ENCODE assay signal across 29 cellular contexts in the genomic region with DNA sequence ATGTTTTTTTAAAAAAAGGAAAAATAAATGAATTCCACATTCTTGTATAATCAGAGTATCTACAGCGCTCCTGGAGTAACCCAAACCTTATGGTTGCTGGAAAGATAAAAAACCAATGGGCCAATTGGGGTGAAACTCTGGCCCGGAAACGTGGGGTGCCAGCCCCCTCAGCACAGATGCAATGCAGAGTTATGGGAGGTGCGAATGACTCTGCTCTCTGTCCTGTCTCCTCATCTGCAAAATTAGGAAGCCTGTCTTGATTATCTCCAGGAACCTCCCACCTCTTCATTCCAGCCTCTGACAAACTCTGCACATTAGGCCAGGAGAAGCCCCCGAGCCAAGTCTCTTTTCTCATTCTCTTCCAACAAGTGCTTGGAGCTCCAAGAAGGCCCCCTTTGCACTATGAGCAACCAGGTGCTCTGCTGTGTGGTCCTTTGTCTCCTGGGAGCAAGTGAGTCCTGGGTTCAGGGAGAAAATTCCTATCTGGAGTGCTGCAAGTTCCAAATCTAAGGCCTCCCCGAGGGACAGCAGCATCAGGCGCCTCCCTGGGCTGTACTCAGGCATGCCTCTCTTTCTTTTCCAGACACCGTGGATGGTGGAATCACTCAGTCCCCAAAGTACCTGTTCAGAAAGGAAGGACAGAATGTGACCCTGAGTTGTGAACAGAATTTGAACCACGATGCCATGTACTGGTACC.
DNase-seq lines count a peak whose midpoint lies in the region; ATAC-seq and TF ChIP-seq lines count a peak whose summit lies in the region.
"Had no signal": no experiment of that assay in that cellular context is flagged by ENCODE, and none has a peak within 500 bp of the region (broad histone marks: within the 10 kb centered on the region; RNA-seq: fewer than 3 reads in every experiment).

No MANE protein-coding gene starts in this region.

- no peak overlapping the region for H3K4me3 ChIP-seq in CD8-positive, alpha-beta T cell (ENCODE audit: low read depth, low read length)
- H3K4me3 ChIP-seq in mesenchymal stem cell (ENCODE audit: insufficient read depth in 1 of 2, low read depth in 1 of 2, low read length in 2 of 2) (no peak overlapping the region), right cardiac atrium (ENCODE audit: low read length) (no peak overlapping the region)
- H3K4me3 ChIP-seq: A549, ascending aorta, cardiac muscle cell, coronary artery, heart left ventricle had no signal

- no peak overlapping the region for H4K8ac ChIP-seq in mesenchymal stem cell (ENCODE audit: low read length)

- H2BK5ac ChIP-seq in mesenchymal stem cell (ENCODE audit: low read depth, low read length, poor library complexity, severe bottlenecking): no peak overlapping the region

- no peak overlapping the region for H3K4ac ChIP-seq in mesenchymal stem cell (ENCODE audit: low read depth in 1 of 2, low read length in 2 of 2)

- DNase-seq in activated CD4-positive, alpha-beta T cell treated with anti-CD3 and anti-CD28 coated beads, Interleukin-2, amount 10 ng/mL, durations not matched to agents 7 days and 5 days: no peak
- DNase-seq in activated CD4-positive, alpha-beta T cell treated with anti-CD3 and anti-CD28 coated beads, Interleukin-2, amount 50 U/mL, for 4 hours: no peak
- DNase-seq in CD8-positive, alpha-beta T cell: no peak
- DNase-seq in mesenchymal stem cell (no peak), right cardiac atrium (no peak), GM13976 (ENCODE audit: low spot score) (no peak)
- DNase-seq: activated gamma-delta T cell; AML-193; DMS153; effector memory CD8-positive, alpha-beta T cell; erythroblast; heart left ventricle; kidney; midbrain; natural killer cell; NCI-H1436; NCI-H2081 treated with DMSO at 0.1 percent for 48 hours; NCI-H226; NCI-H748 treated with DMSO at 0.1 percent for 48 hours; SIG-M5; SW 1271; trophoblast cell had no signal

- peak; percentile 30 for ATAC-seq in CD8-positive, alpha-beta T cell
- ATAC-seq in activated T-helper 17 cell treated with anti-CD3 and anti-CD28 coated beads, Interleukin-2, amount 50 U/mL, for 72 hours (replicated peaks): peak; percentile 8
- ATAC-seq in HG03457 (IDR thresholded peaks at IDR 0.05; ENCODE audit: unreplicated experiment): no peak
- ATAC-seq in right cardiac atrium: no peak
- ATAC-seq: A549; effector memory CD8-positive, alpha-beta T cell; heart left ventricle; natural killer cell had no signal

- H2AK5ac ChIP-seq in mesenchymal stem cell (ENCODE audit: low read length, severe bottlenecking): peak overlapping the region; percentile 38

- H2BK15ac ChIP-seq in mesenchymal stem cell (ENCODE audit: low read depth, poor library complexity, severe bottlenecking): peak overlapping the region; percentile 52

- peaks cover 6% of the 10 kb centered on the region for H3K4me1 Mint-ChIP-seq in activated CD4-positive, alpha-beta T cell treated with anti-CD3 and anti-CD28 coated beads, Interleukin-2, amount 10 ng/mL, durations not matched to agents 7 days and 5 days
- peaks cover 2% of the 10 kb centered on the region for H3K4me1 Mint-ChIP-seq in CD8-positive, alpha-beta T cell (ENCODE audit: low read depth)
- no peaks in the 10 kb centered on the region for H3K4me1 Mint-ChIP-seq in activated T-helper 17 cell treated with anti-CD3 and anti-CD28 coated beads, Interleukin-2, amount 50 U/mL, for 72 hours
- H3K4me1 Mint-ChIP-seq: natural killer cell had no signal

- H2AFZ ChIP-seq in mesenchymal stem cell (ENCODE audit: low read depth, low read length): no peak overlapping the region

- peak overlapping the region; percentile 82 for H3K27ac Mint-ChIP-seq in activated CD4-positive, alpha-beta T cell treated with anti-CD3 and anti-CD28 coated beads, Interleukin-2, amount 10 ng/mL, durations not matched to agents 7 days and 5 days
- H3K27ac Mint-ChIP-seq in CD8-positive, alpha-beta T cell: peak overlapping the region; percentile 71
- peak overlapping the region; percentile 76 for H3K27ac Mint-ChIP-seq in activated T-helper 17 cell treated with anti-CD3 and anti-CD28 coated beads, Interleukin-2, amount 50 U/mL, for 72 hours
- H3K27ac Mint-ChIP-seq: natural killer cell had no signal

- intact Hi-C loops in CD8-positive, alpha-beta T cell (cut with DNase I, micrococcal nuclease): loop anchor here in 1 of 2 experiments (5.0 kb wide), 1 partner anchor 168 kb away; no protein-coding TSS in a partner anchor
- intact Hi-C loops in right cardiac atrium (cut with DNase I): no loop called here

- H2BK120ac ChIP-seq in mesenchymal stem cell (ENCODE audit: low read depth, low read length): no peak overlapping the region

- no peak overlapping the region for H3K23ac ChIP-seq in mesenchymal stem cell (ENCODE audit: low read length in 2 of 2)

- H3K9me3 Mint-ChIP-seq in activated CD4-positive, alpha-beta T cell treated with anti-CD3 and anti-CD28 coated beads, Interleukin-2, amount 10 ng/mL, durations not matched to agents 7 days and 5 days: no peaks in the 10 kb centered on the region
- H3K9me3 Mint-ChIP-seq in CD8-positive, alpha-beta T cell: no peaks in the 10 kb centered on the region
- no peaks in the 10 kb centered on the region for H3K9me3 Mint-ChIP-seq in activated T-helper 17 cell treated with anti-CD3 and anti-CD28 coated beads, Interleukin-2, amount 50 U/mL, for 72 hours
- H3K9me3 Mint-ChIP-seq: effector memory CD8-positive, alpha-beta T cell; natural killer cell had no signal

- H3K9ac ChIP-seq in mesenchymal stem cell (ENCODE audit: low read length): no peak overlapping the region
- H3K9ac ChIP-seq: KMS-11 had no signal

- CTCF ChIA-PET in activated CD4-positive, alpha-beta T cell treated with anti-CD3 and anti-CD28 coated beads, Interleukin-2, amount 10 ng/mL, durations not matched to agents 7 days and 5 days (lab: Charles Lee): no interaction called here
- CTCF ChIA-PET in CD8-positive, alpha-beta T cell (lab: Charles Lee): no interaction called here

- H3K4me3 Mint-ChIP-seq in activated CD4-positive, alpha-beta T cell treated with anti-CD3 and anti-CD28 coated beads, Interleukin-2, amount 10 ng/mL, durations not matched to agents 7 days and 5 days: peak overlapping the region; percentile 66
- H3K4me3 Mint-ChIP-seq in CD8-positive, alpha-beta T cell: peak overlapping the region; percentile 53
- H3K4me3 Mint-ChIP-seq in activated T-helper 17 cell treated with anti-CD3 and anti-CD28 coated beads, Interleukin-2, amount 50 U/mL, for 72 hours: peak overlapping the region; percentile 66
- H3K4me3 Mint-ChIP-seq: natural killer cell had no signal

- no peak overlapping the region for H2BK12ac ChIP-seq in mesenchymal stem cell (ENCODE audit: low read length in 2 of 2)

- no peaks in the 10 kb centered on the region for H3K27me3 ChIP-seq in CD8-positive, alpha-beta T cell (ENCODE audit: insufficient read depth, low read length)
- H3K27me3 ChIP-seq in mesenchymal stem cell (ENCODE audit: control insufficient read depth in 1 of 2, insufficient read depth in 1 of 2, low read length in 2 of 2) (peaks cover 0 to 15% of the 10 kb centered on the region in 2 experiments), right cardiac atrium (ENCODE audit: control insufficient read depth, insufficient read depth) (peaks cover 2% of the 10 kb centered on the region)
- H3K27me3 ChIP-seq: ascending aorta, cardiac muscle cell had no signal

- no peak for TF ChIP-seq CTCF in CD8-positive, alpha-beta T cell (IDR thresholded peaks at IDR 0.05)
- no peak for TF ChIP-seq CTCF in GM13976 (IDR thresholded peaks at IDR 0.05; ENCODE audit: borderline replicate concordance, control extremely low read depth, extremely low read depth, insufficient read depth, missing control alignments)

- no peaks in the 10 kb centered on the region for H3K36me3 Mint-ChIP-seq in activated CD4-positive, alpha-beta T cell treated with anti-CD3 and anti-CD28 coated beads, Interleukin-2, amount 10 ng/mL, durations not matched to agents 7 days and 5 days (ENCODE audit: low read depth)
- H3K36me3 Mint-ChIP-seq in CD8-positive, alpha-beta T cell: no peaks in the 10 kb centered on the region
- peaks cover 12% of the 10 kb centered on the region for H3K36me3 Mint-ChIP-seq in activated T-helper 17 cell treated with anti-CD3 and anti-CD28 coated beads, Interleukin-2, amount 50 U/mL, for 72 hours (ENCODE audit: low read depth)
- H3K36me3 Mint-ChIP-seq: natural killer cell had no signal

- H3K4me1 ChIP-seq in CD8-positive, alpha-beta T cell (ENCODE audit: insufficient read depth, low read length): no peaks in the 10 kb centered on the region
- H3K4me1 ChIP-seq in mesenchymal stem cell (ENCODE audit: control insufficient read depth, insufficient read depth, low read depth, low read length): no peaks in the 10 kb centered on the region
- H3K4me1 ChIP-seq in right cardiac atrium (ENCODE audit: control insufficient read depth, insufficient read depth, low read length): no peaks in the 10 kb centered on the region
- H3K4me1 ChIP-seq: A549, ascending aorta, heart left ventricle had no signal

- H3K18ac ChIP-seq in mesenchymal stem cell (ENCODE audit: low read depth in 1 of 2, low read length in 2 of 2): no peak overlapping the region

- no peak overlapping the region for H3K4me2 ChIP-seq in mesenchymal stem cell (ENCODE audit: low read length, poor library complexity, severe bottlenecking)
- H3K4me2 ChIP-seq: A549, KMS-11 had no signal

- H3K9me3 ChIP-seq in CD8-positive, alpha-beta T cell (ENCODE audit: low read length): no peaks in the 10 kb centered on the region
- H3K9me3 ChIP-seq in mesenchymal stem cell (ENCODE audit: control insufficient read depth, low read length) (no peaks in the 10 kb centered on the region), right cardiac atrium (ENCODE audit: control insufficient read depth, low read length) (no peaks in the 10 kb centered on the region)
- H3K9me3 ChIP-seq: A549, ascending aorta, heart left ventricle had no signal

- peak overlapping the region; percentile 15 for H4K91ac ChIP-seq in mesenchymal stem cell (ENCODE audit: low read length)

- no peaks in the 10 kb centered on the region for H3K79me1 ChIP-seq in mesenchymal stem cell (replicated peaks; ENCODE audit: low read length, poor library complexity, severe bottlenecking)

- peak overlapping the region; percentile 21 for H3K27ac ChIP-seq in CD8-positive, alpha-beta T cell (ENCODE audit: low read depth, low read length)
- H3K27ac ChIP-seq in mesenchymal stem cell (ENCODE audit: low read length, poor library complexity, severe bottlenecking) (no peak overlapping the region), right cardiac atrium (ENCODE audit: low read length) (no peak overlapping the region)
- H3K27ac ChIP-seq: A549, ascending aorta, cardiac muscle cell, coronary artery, heart left ventricle, KMS-11 had no signal

- in situ Hi-C loops in GM13976 (cut with MboI; ENCODE audit: low sequenced_read_pairs, unreplicated experiment): no loop called here

- H3K14ac ChIP-seq in mesenchymal stem cell (ENCODE audit: low read length in 2 of 2): no peak overlapping the region

- WGBS in mesenchymal stem cell: 91% methylated on average over 9 of the region's 9 CpGs
- 70% methylated on average over 9 of the region's 9 CpGs for WGBS in right cardiac atrium

- POLR2A ChIA-PET in activated CD4-positive, alpha-beta T cell treated with anti-CD3 and anti-CD28 coated beads, Interleukin-2, amount 10 ng/mL, durations not matched to agents 7 days and 5 days (lab: Charles Lee): no interaction called here
- POLR2A ChIA-PET in CD8-positive, alpha-beta T cell (lab: Charles Lee): interaction anchor here (0.8 to 2.6 kb wide), 5 partner anchors 169 to 202 kb away, joined by 3 to 28 read pairs (median 5); no protein-coding TSS in a partner anchor

- H3K27me3 Mint-ChIP-seq in activated CD4-positive, alpha-beta T cell treated with anti-CD3 and anti-CD28 coated beads, Interleukin-2, amount 10 ng/mL, durations not matched to agents 7 days and 5 days: peaks cover 16% of the 10 kb centered on the region
- no peaks in the 10 kb centered on the region for H3K27me3 Mint-ChIP-seq in CD8-positive, alpha-beta T cell (ENCODE audit: low read depth)
- peaks cover 5% of the 10 kb centered on the region for H3K27me3 Mint-ChIP-seq in activated T-helper 17 cell treated with anti-CD3 and anti-CD28 coated beads, Interleukin-2, amount 50 U/mL, for 72 hours

- no peaks in the 10 kb centered on the region for H3K36me3 ChIP-seq in CD8-positive, alpha-beta T cell (ENCODE audit: insufficient read depth, low read length)
- H3K36me3 ChIP-seq in mesenchymal stem cell (ENCODE audit: control insufficient read depth in 1 of 2, insufficient read depth in 2 of 2, low read depth in 1 of 2, low read length in 2 of 2): no peaks in the 10 kb centered on the region
- H3K36me3 ChIP-seq: ascending aorta, cardiac muscle cell, heart left ventricle had no signal

Comparison
In these comparisons a context has a peak if more than half of its experiments do, and no peak if none do; other contexts are left out.
1. ATAC-seq: peak in CD8-positive, alpha-beta T cell (single experiment) and activated T-helper 17 cell treated with anti-CD3 and anti-CD28 coated beads, Interleukin-2, amount 50 U/mL, for 72 hours (single experiment); none in HG03457 (single experiment) and right cardiac atrium (0 of 2).
2. Peak in every context shown above with its lines, with median percentiles within 50 percentile points of each other: H3K27ac Mint-ChIP-seq and H3K4me3 Mint-ChIP-seq.